In the genomic region with DNA sequence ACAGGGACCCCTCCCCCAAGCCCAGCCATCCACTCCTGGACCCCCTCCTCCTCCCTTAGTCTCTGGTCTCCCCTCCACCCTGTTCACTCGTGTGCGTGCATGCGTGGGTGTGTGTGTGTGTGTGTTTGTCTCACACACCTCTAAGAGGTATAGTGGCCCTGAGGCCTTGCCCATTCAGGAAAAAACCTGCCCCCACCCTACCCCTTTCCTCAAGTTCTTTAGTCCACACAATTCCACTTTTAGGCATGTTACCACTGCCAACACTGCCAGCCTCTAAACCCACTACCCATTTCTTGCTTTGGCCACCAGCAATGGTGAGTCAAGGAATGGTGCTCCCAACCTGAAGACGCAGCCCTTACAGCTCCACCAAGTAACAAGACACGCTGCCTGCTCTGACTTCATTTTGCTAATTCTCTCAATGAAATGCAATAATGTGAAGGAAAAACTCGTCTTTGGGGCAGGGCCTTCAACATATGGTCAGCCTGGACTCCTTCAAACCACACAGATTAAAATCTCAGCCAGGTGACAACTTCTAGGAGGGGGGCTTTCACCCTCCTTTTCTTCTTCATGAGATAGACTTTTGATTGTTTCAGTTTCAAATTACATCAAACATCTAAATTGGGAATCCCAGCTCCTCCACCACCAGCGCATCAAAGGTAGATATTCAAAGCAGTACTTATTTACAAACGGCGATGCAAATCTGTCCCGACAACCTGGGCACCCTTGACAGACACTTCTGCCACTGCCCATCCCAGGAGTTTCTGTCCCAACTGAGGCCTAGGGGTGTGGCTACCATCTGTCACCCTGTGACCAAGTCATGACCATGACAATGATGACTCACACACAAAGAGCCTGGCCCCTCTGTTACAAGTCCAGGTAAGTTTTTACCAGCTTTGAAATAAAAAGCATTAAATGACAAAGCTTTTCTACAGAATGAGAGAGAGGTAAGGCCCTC, we compare ENCODE assay signal across 2 cellular contexts.
TF ChIP-seq lines count a peak whose summit lies in the region.

No MANE protein-coding gene starts in this region.

TF ChIP-seq in IMR-90, 13 proteins besides CTCF, POLR2A, EP300 and RAD21 (continued from another document):
- no peak for TF ChIP-seq USF2 (IDR thresholded peaks at IDR 0.05; ENCODE audit: low read depth, low read length)
- no peak for TF ChIP-seq SMC3 (IDR thresholded peaks at IDR 0.05; ENCODE audit: low read depth, low read length)
- TF ChIP-seq, protein P1, sequence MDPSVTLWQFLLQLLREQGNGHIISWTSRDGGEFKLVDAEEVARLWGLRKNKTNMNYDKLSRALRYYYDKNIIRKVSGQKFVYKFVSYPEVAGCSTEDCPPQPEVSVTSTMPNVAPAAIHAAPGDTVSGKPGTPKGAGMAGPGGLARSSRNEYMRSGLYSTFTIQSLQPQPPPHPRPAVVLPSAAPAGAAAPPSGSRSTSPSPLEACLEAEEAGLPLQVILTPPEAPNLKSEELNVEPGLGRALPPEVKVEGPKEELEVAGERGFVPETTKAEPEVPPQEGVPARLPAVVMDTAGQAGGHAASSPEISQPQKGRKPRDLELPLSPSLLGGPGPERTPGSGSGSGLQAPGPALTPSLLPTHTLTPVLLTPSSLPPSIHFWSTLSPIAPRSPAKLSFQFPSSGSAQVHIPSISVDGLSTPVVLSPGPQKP (IDR thresholded peaks at IDR 0.05; ENCODE audit: borderline replicate concordance, low read depth, low read length): no peak
- TF ChIP-seq MAFK (IDR thresholded peaks at IDR 0.05; ENCODE audit: low read depth, low read length): no peak

TF ChIP-seq in HEK293T, 16 proteins besides CTCF, POLR2A, EP300 and RAD21 (continued from another document):
- TF ChIP-seq CTBP1 (IDR thresholded peaks at IDR 0.05; ENCODE audit: borderline replicate concordance) (no peak), NFRKB (IDR thresholded peaks at IDR 0.05) (no peak)
